Comparison of ENCODE assay signal across 15 cellular contexts in genomic region chr2:218344755-218345417, GRCh38. TPM values are rescaled to one million over a fixed set of nuclear protein-coding genes. Genes with fewer than 3 reads are reported as not detected.
DNase-seq lines count a peak whose midpoint lies in the region; ATAC-seq and TF ChIP-seq lines count a peak whose summit lies in the region.
"Had no signal": no experiment of that assay in that cellular context is flagged by ENCODE, and none has a peak within 500 bp of the region (broad histone marks: within the 10 kb centered on the region; RNA-seq: fewer than 3 reads in every experiment).

No MANE protein-coding gene starts in this region.

- H3K9me3 Mint-ChIP-seq in CD14-positive monocyte: peaks cover 3 to 15% (median 8%) of the 10 kb centered on the region in 7 donors
- H3K9me3 Mint-ChIP-seq: CD4-positive, alpha-beta T cell had no signal

- H3K4me3 Mint-ChIP-seq in CD14-positive monocyte: no peak overlapping the region
- H3K4me3 Mint-ChIP-seq: CD4-positive, alpha-beta T cell; GM23338 had no signal

- no peak overlapping the region for H3K4me2 ChIP-seq in hepatocyte
- H3K4me2 ChIP-seq: GM23338 had no signal

- H3K27me3 ChIP-seq in ascending aorta (no peaks in the 10 kb centered on the region), hepatocyte (no peaks in the 10 kb centered on the region), tibial artery (no peaks in the 10 kb centered on the region)
- H3K27me3 ChIP-seq: BE2C had no signal

- H3K9me3 ChIP-seq in ascending aorta (no peaks in the 10 kb centered on the region), hepatocyte (ENCODE audit: low read depth) (no peaks in the 10 kb centered on the region), tibial artery (no peaks in the 10 kb centered on the region)
- H3K9me3 ChIP-seq: BE2C had no signal

- H3K4me1 ChIP-seq in ascending aorta: peaks cover 17 to 33% of the 10 kb centered on the region in 2 donors
- peaks cover 12% of the 10 kb centered on the region for H3K4me1 ChIP-seq in hepatocyte (ENCODE audit: insufficient read depth)
- H3K4me1 ChIP-seq in tibial artery: peaks cover 0 to 36% (median 29%) of the 10 kb centered on the region in 4 donors
- H3K4me1 ChIP-seq: Caco-2 had no signal

- H3K79me2 ChIP-seq in hepatocyte: no peaks in the 10 kb centered on the region

- peak overlapping the region; percentile 86 to 96 for H3K27ac ChIP-seq in ascending aorta
- H3K27ac ChIP-seq in hepatocyte: no peak overlapping the region
- H3K27ac ChIP-seq in tibial artery: peak overlapping the region; percentile 41 to 64

- no peaks in the 10 kb centered on the region for H3K4me1 Mint-ChIP-seq in CD14-positive monocyte

- 97% methylated on average over 19 of the region's 22 CpGs for WGBS in hepatocyte (ENCODE audit: low lambda C conversion rate, missing lambda C conversion rate)

- H4K20me1 ChIP-seq in hepatocyte (ENCODE audit: insufficient read depth, poor library complexity, severe bottlenecking): no peaks in the 10 kb centered on the region

- H3K36me3 Mint-ChIP-seq in CD14-positive monocyte: peaks cover 59 to 60% of the 10 kb centered on the region in 2 donors

- TF ChIP-seq CTCF in CD14-positive monocyte (IDR thresholded peaks at IDR 0.05): no peak
- no peak for TF ChIP-seq CTCF in ascending aorta (IDR thresholded peaks at IDR 0.05)
- TF ChIP-seq CTCF in hepatocyte (IDR thresholded peaks at IDR 0.05; ENCODE audit: poor library complexity): no peak
- TF ChIP-seq CTCF in tibial artery (IDR thresholded peaks at IDR 0.05): no peak

- peaks cover 0 to 1% (median 0%) of the 10 kb centered on the region in 3 donors for H3K27me3 Mint-ChIP-seq in CD14-positive monocyte (ENCODE audit: low read depth in 3 of 3)
- H3K27me3 Mint-ChIP-seq: CD4-positive, alpha-beta T cell had no signal

- no peak for ATAC-seq in Right ventricle myocardium inferior
- no peak for ATAC-seq in GM21825 (IDR thresholded peaks at IDR 0.05; ENCODE audit: unreplicated experiment)
- ATAC-seq: K562 had no signal

- H3K4me3 ChIP-seq in ascending aorta (no peak overlapping the region), hepatocyte (no peak overlapping the region), tibial artery (no peak overlapping the region)
- H3K4me3 ChIP-seq: GM23338, K562 had no signal

- H3K27ac Mint-ChIP-seq in CD14-positive monocyte: peak overlapping the region in 1 of 7 donors; percentile 35
- H3K27ac Mint-ChIP-seq: CD4-positive, alpha-beta T cell; GM23338; H9 had no signal

- H2AFZ ChIP-seq in hepatocyte: no peak overlapping the region
- H2AFZ ChIP-seq: GM23338 had no signal

- intact Hi-C loops in CD14-positive monocyte (cut with micrococcal nuclease) (no loop called here), ascending aorta (cut with DNase I) (loop anchor here (5.0 kb wide), 1 partner anchor 43 kb away; no protein-coding TSS in a partner anchor), tibial artery (cut with DNase I; ENCODE audit: low total_unique reads) (no loop called here), Right ventricle myocardium inferior (cut with DNase I) (no loop called here)

- no peaks in the 10 kb centered on the region for H3K9me2 ChIP-seq in hepatocyte (replicated peaks; ENCODE audit: insufficient read depth)

- no peaks in the 10 kb centered on the region for H3K36me3 ChIP-seq in ascending aorta
- H3K36me3 ChIP-seq in hepatocyte (replicated peaks; ENCODE audit: insufficient read depth, low read depth): no peaks in the 10 kb centered on the region
- peaks cover 0 to 4% (median 0%) of the 10 kb centered on the region in 3 donors for H3K36me3 ChIP-seq in tibial artery
- H3K36me3 ChIP-seq: BE2C had no signal

- DNase-seq in CD14-positive monocyte (ENCODE audit: low spot score) (peak; percentile 37), ascending aorta (ENCODE audit: low spot score in 2 of 2) (no peak), hepatocyte (ENCODE audit: low spot score) (peak; percentile 3), tibial artery (no peak), Right ventricle myocardium inferior (ENCODE audit: missing footprints) (no peak), SIG-M5 (lab: John Stamatoyannopoulos, UW) (no peak)
- DNase-seq: ACHN; BE2C; C1 segment of cervical spinal cord; Caco-2; CD4-positive, alpha-beta T cell; H9 had no signal

RNA-seq across cellular contexts. Expression of gene CATIP, which starts 11.8 kb away (rescaled TPM):
- polyA plus RNA-seq in CD14-positive monocyte (1 to 10 TPM; 2.9 to 5.5 TPM), hepatocyte (0.39 and 0.70 TPM in 2 replicates)
- total RNA-seq in ascending aorta (not detected), hepatocyte (0.33 TPM in 1 of 2 replicates, not detected in the other), Right ventricle myocardium inferior (not detected)
- total RNA-seq: CD4-positive, alpha-beta T cell; GM23338; H9; K562 had no signal

RNA-seq across cellular contexts. Expression of gene SLC11A1, which starts 37.2 kb away (rescaled TPM):
- polyA plus RNA-seq in CD14-positive monocyte (100 to 1,000 TPM; 184 to 352 TPM), hepatocyte (0.74 and 1.2 TPM in 2 replicates)
- total RNA-seq in ascending aorta (16.4 TPM), hepatocyte (0.60 and 0.72 TPM in 2 replicates), Right ventricle myocardium inferior (5.4 TPM)
- total RNA-seq: GM23338 had no signal

RNA-seq across cellular contexts. Expression of gene TMBIM1, which starts 52.6 kb away (rescaled TPM):
- polyA plus RNA-seq in CD14-positive monocyte (100 to 1,000 TPM; 129 to 139 TPM), hepatocyte (265 and 302 TPM in 2 replicates)
- total RNA-seq in ascending aorta (320 TPM), hepatocyte (167 and 224 TPM in 2 replicates), Right ventricle myocardium inferior (138 TPM)

RNA-seq across cellular contexts. Expression of gene CTDSP1, which starts 54.8 kb away (rescaled TPM):
- polyA plus RNA-seq in CD14-positive monocyte: 10 to 100 TPM; 46.4 to 49.9 TPM
- total RNA-seq in ascending aorta: 144 TPM
- total RNA-seq in hepatocyte: 124 and 142 TPM in 2 replicates
- polyA plus RNA-seq in hepatocyte: 48.4 and 53.1 TPM in 2 replicates
- 101 TPM for total RNA-seq in Right ventricle myocardium inferior

Comparison
In these comparisons a context has a peak if more than half of its experiments do, and no peak if none do; other contexts are left out.
1. DNase-seq: peak in CD14-positive monocyte (single experiment) and hepatocyte (single experiment); none in ascending aorta (0 of 2), tibial artery (0 of 2), Right ventricle myocardium inferior (single experiment) and SIG-M5 (single experiment).